18 cellular contexts compared by ENCODE assay signal in genomic region chr1:162248854-162249535, GRCh38.
DNase-seq lines count a peak whose midpoint lies in the region; ATAC-seq and TF ChIP-seq lines count a peak whose summit lies in the region.
"Had no signal": no experiment of that assay in that cellular context is flagged by ENCODE, and none has a peak within 500 bp of the region (broad histone marks: within the 10 kb centered on the region; RNA-seq: fewer than 3 reads in every experiment).

No MANE protein-coding gene starts in this region.

- TF ChIP-seq CTCF in brain (conservative IDR thresholded peaks at IDR 0.05): no peak
- TF ChIP-seq CTCF in mesothelial cell of epicardium (IDR thresholded peaks at IDR 0.05; ENCODE audit: unreplicated experiment): no peak

- no peak for ATAC-seq in GM18873 (IDR thresholded peaks at IDR 0.05; ENCODE audit: low FRiP score, unreplicated experiment)
- ATAC-seq: activated CD8-positive, alpha-beta T cell treated with anti-CD3 and anti-CD28 coated beads, Interleukin-2, amount 10 ng/mL, durations not matched to agents 7 days and 5 days; esophagus mucosa; Right ventricle myocardium inferior; stimulated activated effector memory CD8-positive, alpha-beta T cell treated with anti-CD3 and anti-CD28 coated beads, Interleukin-12 subunit alpha, Interleukin-12 subunit beta, amount 100 ng/mL, for 72 hours had no signal

- peaks cover 4% of the 10 kb centered on the region for H3K27me3 Mint-ChIP-seq in brain
- H3K27me3 Mint-ChIP-seq in mesothelial cell of epicardium (ENCODE audit: low read depth): no peaks in the 10 kb centered on the region

- H3K27ac Mint-ChIP-seq in brain (peak overlapping the region; percentile 23 to 93 (median 85)), mesothelial cell of epicardium (no peak overlapping the region)
- H3K27ac Mint-ChIP-seq: activated CD8-positive, alpha-beta T cell treated with anti-CD3 and anti-CD28 coated beads, Interleukin-2, amount 10 ng/mL, durations not matched to agents 7 days and 5 days; immature natural killer cell; stimulated activated effector memory CD8-positive, alpha-beta T cell treated with anti-CD3 and anti-CD28 coated beads, Interleukin-12 subunit alpha, Interleukin-12 subunit beta, amount 100 ng/mL, for 72 hours had no signal

- H3K36me3 Mint-ChIP-seq in brain: no peaks in the 10 kb centered on the region
- H3K36me3 Mint-ChIP-seq in mesothelial cell of epicardium: no peaks in the 10 kb centered on the region
- H3K36me3 Mint-ChIP-seq: immature natural killer cell; stimulated activated effector memory CD8-positive, alpha-beta T cell treated with anti-CD3 and anti-CD28 coated beads, Interleukin-12 subunit alpha, Interleukin-12 subunit beta, amount 100 ng/mL, for 72 hours had no signal

- H3K9me3 Mint-ChIP-seq in brain (no peaks in the 10 kb centered on the region), mesothelial cell of epicardium (no peaks in the 10 kb centered on the region)
- H3K9me3 Mint-ChIP-seq: immature natural killer cell; stimulated activated effector memory CD8-positive, alpha-beta T cell treated with anti-CD3 and anti-CD28 coated beads, Interleukin-12 subunit alpha, Interleukin-12 subunit beta, amount 100 ng/mL, for 72 hours had no signal

- peaks cover 56% of the 10 kb centered on the region for H3K4me1 Mint-ChIP-seq in brain
- H3K4me1 Mint-ChIP-seq in mesothelial cell of epicardium: no peaks in the 10 kb centered on the region
- H3K4me1 Mint-ChIP-seq: immature natural killer cell; stimulated activated effector memory CD8-positive, alpha-beta T cell treated with anti-CD3 and anti-CD28 coated beads, Interleukin-12 subunit alpha, Interleukin-12 subunit beta, amount 100 ng/mL, for 72 hours had no signal

- H3K4me3 Mint-ChIP-seq in brain (peak overlapping the region in 4 of 5 experiments; percentile 13 to 38 (median 26)), mesothelial cell of epicardium (no peak overlapping the region)
- H3K4me3 Mint-ChIP-seq: activated CD8-positive, alpha-beta T cell treated with anti-CD3 and anti-CD28 coated beads, Interleukin-2, amount 10 ng/mL, durations not matched to agents 7 days and 5 days; immature natural killer cell; stimulated activated effector memory CD8-positive, alpha-beta T cell treated with anti-CD3 and anti-CD28 coated beads, Interleukin-12 subunit alpha, Interleukin-12 subunit beta, amount 100 ng/mL, for 72 hours had no signal

- DNase-seq in COLO829 (ENCODE audit: low spot score) (peak; percentile 76), LHCN-M2 (ENCODE audit: low read depth) (peak; percentile 15), iPS-NIHi7 (ENCODE audit: extremely low spot score) (peak; percentile 60), mesothelial cell of epicardium (ENCODE audit: low spot score in 2 of 2, unreplicated experiment in 2 of 2) (no peak)
- no peak for DNase-seq in activated naive CD4-positive, alpha-beta T cell treated with anti-CD3 and anti-CD28 coated beads, Interleukin-2, amount 50 U/mL, for 16 hours
- DNase-seq in activated CD4-positive, alpha-beta T cell treated with anti-CD3 and anti-CD28 coated beads for 48 hours: no peak
- DNase-seq: activated CD8-positive, alpha-beta T cell treated with anti-CD3 and anti-CD28 coated beads, Interleukin-2, amount 10 ng/mL, durations not matched to agents 7 days and 5 days; activated effector memory CD4-positive, alpha-beta T cell treated with anti-CD3 and anti-CD28 coated beads, Interleukin-2, amount 50 U/mL, for 16 hours; DMS 273 treated with DMSO at 0.1 percent for 48 hours; immature natural killer cell; MG63; NCI-H510A; stimulated activated CD4-positive, alpha-beta T cell treated with anti-CD3 and anti-CD28 coated beads, Interleukin-4, amount 100 ng/mL, for 1 hour had no signal

Comparison
In these comparisons a context has a peak if more than half of its experiments do, and no peak if none do; other contexts are left out.
1. DNase-seq: peak in COLO829 (single experiment), LHCN-M2 (single experiment) and iPS-NIHi7 (single experiment); none in activated naive CD4-positive, alpha-beta T cell treated with anti-CD3 and anti-CD28 coated beads, Interleukin-2, amount 50 U/mL, for 16 hours (single experiment), activated CD4-positive, alpha-beta T cell treated with anti-CD3 and anti-CD28 coated beads for 48 hours (single experiment) and mesothelial cell of epicardium (0 of 2).